Comparison of ENCODE assay signal across 8 cellular contexts in genomic region chr11:64688534-64688982, GRCh38. TPM values are rescaled to one million over a fixed set of nuclear protein-coding genes. Genes with fewer than 3 reads are reported as not detected.
A peak's percentile ranks its signal among the peaks of the same experiment; 100 is the strongest.
DNase-seq lines count a peak whose midpoint lies in the region; FAIRE-seq and TF ChIP-seq lines count a peak whose summit lies in the region.

No MANE protein-coding gene starts in this region.

- DNase-seq in D721Med (ENCODE audit: insufficient read length, low spot score) (peak; percentile 85), GM23248 (peak; percentile 89), NCI-H1048 (lab: John Stamatoyannopoulos, UW) (peak; percentile 52), SK-MEL-5 (ENCODE audit: low read depth, low spot score) (peak; percentile 84), glomerular endothelial cell (ENCODE audit: extremely low read depth, low read depth, low spot score) (peak; percentile 42), non-pigmented ciliary epithelial cell (ENCODE audit: low read depth) (peak; percentile 27), substantia nigra (lab: John Stamatoyannopoulos, UW) (peak in 48 of 49 donors; percentile 63 to 98 (median 90))
- DNase-seq in activated naive CD4-positive, alpha-beta T cell treated with Interleukin-2 at 50 U/mL for 16 hours = peak; percentile 90

- TF ChIP-seq CTCF in D721Med (IDR thresholded peaks at IDR 0.05; ENCODE audit: insufficient read depth, missing control alignments) = peak; percentile 89

- no peaks in the 10 kb centered on the region for H3K36me3 ChIP-seq in GM23248 (ENCODE audit: low read depth)

- H3K4me1 ChIP-seq in GM23248 (ENCODE audit: insufficient read depth) = no peaks in the 10 kb centered on the region

- in situ Hi-C loops in GM23248 (cut with MboI) (no loop called here), SK-MEL-5 (cut with HindIII; ENCODE audit: low pct_unique_long_range_greater_than_20kb, low sequenced_read_pairs) (no loop called here)

- WGBS in GM23248 (ENCODE audit: low coverage in 1 of 2, low lambda C conversion rate in 2 of 2, missing lambda C conversion rate in 2 of 2), 2 experiments = 0 to 2% methylated on average over 13 of the region's 13 CpGs

- peaks cover 29% of the 10 kb centered on the region for H3K27me3 ChIP-seq in GM23248 (replicated peaks; ENCODE audit: insufficient read depth)

- H3K4me2 ChIP-seq in GM23248 (ENCODE audit: unreplicated experiment) = peak overlapping the region; percentile 76

- H3K4me3 ChIP-seq in GM23248 = peak overlapping the region; percentile 67

- no peak overlapping the region for H3K27ac ChIP-seq in GM23248
- peak overlapping the region; percentile 99 for H3K27ac ChIP-seq in substantia nigra (ENCODE audit: low read depth, low read length, poor library complexity, severe bottlenecking)

- H3K9me2 ChIP-seq in GM23248 (ENCODE audit: insufficient read depth) = no peaks in the 10 kb centered on the region

- H3K9ac ChIP-seq in GM23248 = no peak overlapping the region

- no peaks in the 10 kb centered on the region for H3F3A ChIP-seq in GM23248 (ENCODE audit: insufficient read depth)

- H3K79me2 ChIP-seq in GM23248 (ENCODE audit: insufficient read depth) = no peaks in the 10 kb centered on the region

- H3K9me3 ChIP-seq in GM23248 (ENCODE audit: low read depth) = no peaks in the 10 kb centered on the region

- no peak for FAIRE-seq in D721Med (lab: Jason Lieb, UNC)

- no peaks in the 10 kb centered on the region for H4K20me1 ChIP-seq in GM23248 (ENCODE audit: insufficient read depth)

- H2AFZ ChIP-seq in GM23248 = peak overlapping the region; percentile 85

RNA-seq across cellular contexts. Expression of gene NRXN2, which starts 34.4 kb away (rescaled TPM):
- total RNA-seq in GM23248 (2014; rRNA removed; shearing (Covaris generic)) = 0.51 and 5.6 TPM in 2 replicates
- polyA plus RNA-seq in GM23248 (2016; fragmentation: Nextera tagmentation; extraction: Ambion mirVana) = 0.48 and 1.1 TPM in 2 replicates
- total RNA-seq in SK-MEL-5 (2014; rRNA removed; shearing (Covaris generic)) = 0.43 and 0.77 TPM in 2 replicates
- 0.11 and 1.0 TPM in 2 replicates for polyA plus RNA-seq in SK-MEL-5 (2015; cell fraction: cytosol; rRNA removed)
- 0.38 and 0.42 TPM in 2 replicates for polyA plus RNA-seq in SK-MEL-5 (2015; cell fraction: nucleus; rRNA removed)
- not detected in 2 replicates for total RNA-seq in glomerular endothelial cell

RNA-seq across cellular contexts. Expression of gene RASGRP2, which starts 55.4 kb away (rescaled TPM):
- not detected in 2 replicates for total RNA-seq in GM23248 (2014; rRNA removed; shearing (Covaris generic))
- polyA plus RNA-seq in GM23248 (2016; fragmentation: Nextera tagmentation; extraction: Ambion mirVana) = 0.61 and 0.68 TPM in 2 replicates
- total RNA-seq in SK-MEL-5 (2014; rRNA removed; shearing (Covaris generic)) = 0.19 TPM in 1 of 2 replicates, not detected in the other
- 0.21 TPM in 1 of 2 replicates, not detected in the other for polyA plus RNA-seq in SK-MEL-5 (2015; cell fraction: cytosol; rRNA removed)
- 1.0 and 3.5 TPM in 2 replicates for polyA plus RNA-seq in SK-MEL-5 (2015; cell fraction: nucleus; rRNA removed)
- 0.34 and 1.3 TPM in 2 replicates for total RNA-seq in glomerular endothelial cell

Comparison
In these comparisons a context has a peak if more than half of its experiments do, and no peak if none do; other contexts are left out.
1. DNase-seq: peak in every context shown above with its lines; median percentile 90 in activated naive CD4-positive, alpha-beta T cell treated with Interleukin-2 at 50 U/mL for 16 hours; 90 in substantia nigra; 89 in GM23248; 85 in D721Med; 84 in SK-MEL-5; 52 in NCI-H1048; 42 in glomerular endothelial cell; 27 in non-pigmented ciliary epithelial cell.